Comparison of ENCODE assay signal across 18 cellular contexts in the genomic region with DNA sequence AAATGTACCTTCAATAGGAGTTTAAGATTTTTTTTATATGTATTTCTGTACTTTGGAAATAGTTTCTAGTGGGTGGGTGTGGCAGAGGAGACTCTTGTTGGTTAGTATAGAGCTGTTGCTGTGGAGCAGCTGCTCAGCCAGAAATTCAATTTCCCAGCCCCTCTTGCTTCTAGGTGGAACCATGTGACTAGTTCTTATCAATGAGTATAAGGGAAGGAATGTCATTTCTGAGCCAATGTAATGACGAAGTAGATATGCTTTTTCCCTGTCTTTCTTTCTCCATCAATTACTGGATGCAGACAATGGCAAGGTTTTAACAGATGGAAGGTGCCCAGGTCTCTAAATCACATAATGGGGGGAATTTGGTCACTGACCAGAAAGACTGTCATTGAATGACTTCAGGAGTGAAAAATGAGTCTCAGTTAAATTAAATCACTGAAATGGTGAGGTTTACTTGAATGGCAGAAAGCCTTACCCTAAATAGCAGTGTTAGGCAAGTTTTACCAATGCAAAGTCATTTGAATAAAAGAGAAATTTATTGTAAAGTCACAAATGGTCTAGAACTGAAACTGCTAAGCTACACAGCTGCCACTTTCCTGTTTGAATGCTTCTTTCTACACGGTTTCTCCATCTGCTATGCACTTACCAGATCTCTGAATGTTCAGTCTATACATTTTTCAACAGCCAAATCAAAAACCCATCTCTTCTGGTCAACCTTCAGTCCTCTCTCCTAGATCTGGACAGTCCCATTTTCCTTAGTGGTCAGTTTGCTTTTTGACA.
A peak's percentile ranks its signal among the peaks of the same experiment; 100 is the strongest.
DNase-seq lines count a peak whose midpoint lies in the region; ATAC-seq and TF ChIP-seq lines count a peak whose summit lies in the region.
"Had no signal": no experiment of that assay in that cellular context is flagged by ENCODE, and none has a peak within 500 bp of the region (broad histone marks: within the 10 kb centered on the region; RNA-seq: fewer than 3 reads in every experiment).

No MANE protein-coding gene starts in this region.

- H3K79me2 ChIP-seq in MM.1S (ENCODE audit: low read length): no peaks in the 10 kb centered on the region

- no peaks in the 10 kb centered on the region for H3K27me3 Mint-ChIP-seq in nephron (ENCODE audit: low read depth)
- H3K27me3 Mint-ChIP-seq: activated CD4-positive, alpha-beta T cell treated with anti-CD3 and anti-CD28 coated beads, Interleukin-2, amount 10 ng/mL, durations not matched to agents 24 days and 14 days; CD4-positive, CD25-positive, alpha-beta regulatory T cell had no signal

- H3K4me3 Mint-ChIP-seq in nephron: no peak overlapping the region
- H3K4me3 Mint-ChIP-seq: activated CD4-positive, alpha-beta T cell treated with anti-CD3 and anti-CD28 coated beads, Interleukin-2, amount 10 ng/mL, durations not matched to agents 24 days and 14 days; activated T-helper 1 cell treated with anti-CD3 and anti-CD28 coated beads, Interleukin-12 subunit alpha, Interleukin-12 subunit beta, Interleukin-2, Interleukin-4 antibody, amounts not matched to agents 30 ng/mL and 10 ng/mL and 1 ng/mL, durations not matched to agents 14 hours and 24 hours and 36 hours; CD4-positive, CD25-positive, alpha-beta regulatory T cell; neural progenitor cell had no signal

- no peak overlapping the region for H3K9ac ChIP-seq in MM.1S (ENCODE audit: low read length)
- H3K9ac ChIP-seq: neural progenitor cell had no signal

- H2AFZ ChIP-seq in MM.1S (ENCODE audit: low read length): no peak overlapping the region
- H2AFZ ChIP-seq: neural progenitor cell had no signal

- peak overlapping the region in 2 of 3 experiments; percentile 19 to 48 for H3K27ac Mint-ChIP-seq in nephron
- H3K27ac Mint-ChIP-seq: activated CD4-positive, alpha-beta T cell treated with anti-CD3 and anti-CD28 coated beads, Interleukin-2, amount 10 ng/mL, durations not matched to agents 24 days and 14 days; activated T-helper 1 cell treated with anti-CD3 and anti-CD28 coated beads, Interleukin-12 subunit alpha, Interleukin-12 subunit beta, Interleukin-2, Interleukin-4 antibody, amounts not matched to agents 30 ng/mL and 10 ng/mL and 1 ng/mL, durations not matched to agents 14 hours and 24 hours and 36 hours; CD4-positive, CD25-positive, alpha-beta regulatory T cell; neural progenitor cell had no signal

- H3K27ac ChIP-seq in MM.1S (ENCODE audit: low read length): no peak overlapping the region
- H3K27ac ChIP-seq: body of pancreas, heart left ventricle, neural progenitor cell, skin epidermis, testis had no signal

- no peaks in the 10 kb centered on the region for H3F3A ChIP-seq in MM.1S (ENCODE audit: insufficient read depth, low read length)

- H3K36me3 Mint-ChIP-seq in nephron (ENCODE audit: low read depth): peaks cover under 1% of the 10 kb centered on the region
- H3K36me3 Mint-ChIP-seq: CD4-positive, CD25-positive, alpha-beta regulatory T cell; neural progenitor cell had no signal

- no peak overlapping the region for H3K4me2 ChIP-seq in MM.1S (ENCODE audit: low read depth, low read length)
- H3K4me2 ChIP-seq: neural progenitor cell had no signal

- H3K9me3 ChIP-seq in MM.1S (replicated peaks; ENCODE audit: insufficient read depth, low read length): no peaks in the 10 kb centered on the region
- H3K9me3 ChIP-seq: body of pancreas, heart left ventricle, testis had no signal

- peak; percentile 73 for ATAC-seq in GM18870 (IDR thresholded peaks at IDR 0.05; ENCODE audit: unreplicated experiment)
- ATAC-seq in HG02852 (IDR thresholded peaks at IDR 0.05; ENCODE audit: unreplicated experiment): peak; percentile 83
- ATAC-seq: body of pancreas, left lobe of liver had no signal

- H3K4me1 ChIP-seq in MM.1S (ENCODE audit: low read length): no peaks in the 10 kb centered on the region
- H3K4me1 ChIP-seq: body of pancreas, heart left ventricle, testis had no signal

- peak; percentile 75 for DNase-seq in amniotic epithelial cell (ENCODE audit: low read depth)
- DNase-seq in amniotic stem cell (lab: John Stamatoyannopoulos, UW): no peak
- DNase-seq in SIG-M5 (lab: John Stamatoyannopoulos, UW): no peak
- no peak for DNase-seq in MM.1S
- no peak for DNase-seq in activated effector memory CD4-positive, alpha-beta T cell treated with Interleukin-2 at 50 U/mL for 16 hours
- DNase-seq: activated CD4-positive, alpha-beta T cell treated with anti-CD3 and anti-CD28 coated beads, Interleukin-2, amount 10 ng/mL, durations not matched to agents 24 days and 14 days; body of pancreas; CD4-positive, CD25-positive, alpha-beta regulatory T cell; GDM1; heart left ventricle; testis had no signal

- peaks cover 14% of the 10 kb centered on the region for H3K4me1 Mint-ChIP-seq in nephron
- H3K4me1 Mint-ChIP-seq: activated CD4-positive, alpha-beta T cell treated with anti-CD3 and anti-CD28 coated beads, Interleukin-2, amount 10 ng/mL, durations not matched to agents 24 days and 14 days; CD4-positive, CD25-positive, alpha-beta regulatory T cell; neural progenitor cell had no signal

- H3K9me3 Mint-ChIP-seq in nephron: peaks cover 2% of the 10 kb centered on the region
- H3K9me3 Mint-ChIP-seq: activated CD4-positive, alpha-beta T cell treated with anti-CD3 and anti-CD28 coated beads, Interleukin-2, amount 10 ng/mL, durations not matched to agents 24 days and 14 days; activated T-helper 1 cell treated with anti-CD3 and anti-CD28 coated beads, Interleukin-12 subunit alpha, Interleukin-12 subunit beta, Interleukin-2, Interleukin-4 antibody, amounts not matched to agents 30 ng/mL and 10 ng/mL and 1 ng/mL, durations not matched to agents 14 hours and 24 hours and 36 hours; neural progenitor cell had no signal

- H4K20me1 ChIP-seq in MM.1S (ENCODE audit: insufficient read depth, low read length): no peaks in the 10 kb centered on the region

- no peaks in the 10 kb centered on the region for H3K36me3 ChIP-seq in MM.1S (replicated peaks; ENCODE audit: insufficient read depth, low read length)
- H3K36me3 ChIP-seq: heart left ventricle, neural progenitor cell had no signal

- H3K27me3 ChIP-seq in MM.1S (replicated peaks; ENCODE audit: insufficient read depth, low read length): no peaks in the 10 kb centered on the region
- H3K27me3 ChIP-seq: body of pancreas, heart left ventricle, neural progenitor cell, testis had no signal

- H3K9me2 ChIP-seq in MM.1S (replicated peaks; ENCODE audit: insufficient read depth, low read length): no peaks in the 10 kb centered on the region

- no peak overlapping the region for H3K4me3 ChIP-seq in MM.1S (ENCODE audit: low read length)
- H3K4me3 ChIP-seq: body of pancreas, heart left ventricle, neural progenitor cell, skin epidermis, testis had no signal

- TF ChIP-seq CTCF in nephron (IDR thresholded peaks at IDR 0.05; ENCODE audit: unreplicated experiment in 3 of 3) (no peak), MM.1S (IDR thresholded peaks at IDR 0.05; ENCODE audit: low read length) (no peak)
